In genomic region chr6:84816196-84816745, GRCh38 we compare ENCODE assay signal across 30 cellular contexts. TPM values are rescaled to one million over a fixed set of nuclear protein-coding genes. Genes with fewer than 3 reads are reported as not detected.
"Had no signal": no experiment of that assay in that cellular context is flagged by ENCODE, and none has a peak within 500 bp of the region (broad histone marks: within the 10 kb centered on the region; RNA-seq: fewer than 3 reads in every experiment).

No MANE protein-coding gene starts in this region.

- H3K27ac ChIP-seq: neural progenitor cell, ovary, parathyroid adenoma, psoas muscle, right lobe of liver, sigmoid colon, suprapubic skin, testis, tibial artery, transverse colon, upper lobe of right lung, uterus had no signal

- H3K4me3 ChIP-seq: neural progenitor cell, ovary, psoas muscle, right lobe of liver, sigmoid colon, suprapubic skin, testis, tibial artery, transverse colon, upper lobe of right lung, uterus had no signal

- H3K4me1 ChIP-seq: neural progenitor cell, parathyroid adenoma, psoas muscle, right lobe of liver, sigmoid colon, suprapubic skin, testis, tibial artery, transverse colon, upper lobe of right lung, uterus had no signal

- H3K27ac Mint-ChIP-seq: naive thymus-derived CD8-positive, alpha-beta T cell; natural killer cell treated with Interleukin-12 subunit alpha and Interleukin-12 subunit beta and Interleukin-15 and Interleukin-18, amount 100 ng/mL, for 72 hours; neural progenitor cell; progenitor cell of endocrine pancreas; stimulated activated memory B cell treated with anti-CD40 and anti-IgM and Interleukin-4, amounts not matched to agents 10 μg/mL and 1 μg/mL and 100 μg/mL, for 72 hours; stimulated activated naive CD8-positive, alpha-beta T cell treated with anti-CD3 and anti-CD28 coated beads, Interleukin-15, amount 100 ng/mL, for 72 hours; type B pancreatic cell had no signal

- H3K9me3 Mint-ChIP-seq: neural progenitor cell, type B pancreatic cell had no signal

- ATAC-seq: naive thymus-derived CD8-positive, alpha-beta T cell; natural killer cell treated with Interleukin-12 subunit alpha and Interleukin-12 subunit beta and Interleukin-15 and Interleukin-18, amount 100 ng/mL, for 72 hours; psoas muscle; right cardiac atrium; stimulated activated memory B cell treated with anti-CD40 and anti-IgM and Interleukin-4, amounts not matched to agents 10 μg/mL and 1 μg/mL and 100 μg/mL, for 72 hours; stimulated activated naive CD8-positive, alpha-beta T cell treated with anti-CD3 and anti-CD28 coated beads, Interleukin-15, amount 100 ng/mL, for 72 hours; stimulated activated naive CD8-positive, alpha-beta T cell treated with anti-CD3 and anti-CD28 coated beads, Interleukin-15, Interleukin-2, amounts not matched to agents 100 U/mL and 50 U/mL, for 24 hours; upper lobe of right lung had no signal

- H3K9ac ChIP-seq: neural progenitor cell, parathyroid adenoma had no signal

- H3K4me3 Mint-ChIP-seq: naive thymus-derived CD8-positive, alpha-beta T cell; natural killer cell treated with Interleukin-12 subunit alpha and Interleukin-12 subunit beta and Interleukin-15 and Interleukin-18, amount 100 ng/mL, for 72 hours; neural progenitor cell; stimulated activated memory B cell treated with anti-CD40 and anti-IgM and Interleukin-4, amounts not matched to agents 10 μg/mL and 1 μg/mL and 100 μg/mL, for 72 hours; stimulated activated naive CD8-positive, alpha-beta T cell treated with anti-CD3 and anti-CD28 coated beads, Interleukin-15, amount 100 ng/mL, for 72 hours; type B pancreatic cell had no signal

- H3K79me2 ChIP-seq: parathyroid adenoma had no signal

- H3K36me3 Mint-ChIP-seq: naive thymus-derived CD8-positive, alpha-beta T cell; natural killer cell treated with Interleukin-12 subunit alpha and Interleukin-12 subunit beta and Interleukin-15 and Interleukin-18, amount 100 ng/mL, for 72 hours; neural progenitor cell; stimulated activated memory B cell treated with anti-CD40 and anti-IgM and Interleukin-4, amounts not matched to agents 10 μg/mL and 1 μg/mL and 100 μg/mL, for 72 hours; type B pancreatic cell had no signal

- H3K4me2 ChIP-seq: neural progenitor cell had no signal

- H3K4me1 Mint-ChIP-seq: naive thymus-derived CD8-positive, alpha-beta T cell; neural progenitor cell; stimulated activated memory B cell treated with anti-CD40 and anti-IgM and Interleukin-4, amounts not matched to agents 10 μg/mL and 1 μg/mL and 100 μg/mL, for 72 hours; stimulated activated naive CD8-positive, alpha-beta T cell treated with anti-CD3 and anti-CD28 coated beads, Interleukin-15, amount 100 ng/mL, for 72 hours had no signal

- H3K27me3 ChIP-seq: neural progenitor cell, ovary, right lobe of liver, sigmoid colon, suprapubic skin, testis, tibial artery, transverse colon, upper lobe of right lung, uterus had no signal

- DNase-seq: naive thymus-derived CD8-positive, alpha-beta T cell; occipital lobe; ovary; posterior cingulate gyrus; psoas muscle; right cardiac atrium; right lobe of liver; sigmoid colon; small intestine; stimulated activated CD4-positive, alpha-beta T cell treated with anti-CD3 and anti-CD28 coated beads, Interleukin-15, amount 100 ng/mL, for 24 hours; stimulated activated CD4-positive, alpha-beta T cell treated with anti-CD3 and anti-CD28 coated beads, Interleukin-2, amount 100 ng/mL, for 24 hours; stimulated activated CD4-positive, alpha-beta T cell treated with anti-CD3 and anti-CD28 coated beads, Interleukin-2, amount 100 ng/mL, for 48 hours; stimulated activated CD4-positive, alpha-beta T cell treated with anti-CD3 and anti-CD28 coated beads, Interleukin-4, amount 100 ng/mL, for 24 hours; stimulated activated naive CD4-positive, alpha-beta T cell; stimulated activated naive CD8-positive, alpha-beta T cell treated with anti-CD3 and anti-CD28 coated beads, Interleukin-15, amount 100 ng/mL, for 72 hours; stimulated activated naive CD8-positive, alpha-beta T cell treated with anti-CD3 and anti-CD28 coated beads, Interleukin-15, Interleukin-2, amounts not matched to agents 100 U/mL and 50 U/mL, for 24 hours; substantia nigra; testis; tibial artery; transverse colon; upper lobe of right lung; uterus had no signal

- H3K27me3 Mint-ChIP-seq: natural killer cell treated with Interleukin-12 subunit alpha and Interleukin-12 subunit beta and Interleukin-15 and Interleukin-18, amount 100 ng/mL, for 72 hours; progenitor cell of endocrine pancreas; stimulated activated memory B cell treated with anti-CD40 and anti-IgM and Interleukin-4, amounts not matched to agents 10 μg/mL and 1 μg/mL and 100 μg/mL, for 72 hours; stimulated activated naive CD8-positive, alpha-beta T cell treated with anti-CD3 and anti-CD28 coated beads, Interleukin-15, amount 100 ng/mL, for 72 hours had no signal

- H2AFZ ChIP-seq: neural progenitor cell, parathyroid adenoma had no signal

- H3K9me3 ChIP-seq: ovary, psoas muscle, right lobe of liver, sigmoid colon, suprapubic skin, testis, tibial artery, transverse colon, upper lobe of right lung, uterus had no signal

- FAIRE-seq: small intestine had no signal

- H3K36me3 ChIP-seq: neural progenitor cell, ovary, right lobe of liver, sigmoid colon, suprapubic skin, tibial artery, transverse colon, upper lobe of right lung, uterus had no signal

RNA-seq across cellular contexts. Expression of gene TBX18, which starts 51.9 kb away (rescaled TPM):
- total RNA-seq: naive thymus-derived CD8-positive, alpha-beta T cell; natural killer cell treated with Interleukin-12 subunit alpha and Interleukin-12 subunit beta and Interleukin-15 and Interleukin-18, amount 100 ng/mL, for 72 hours had no signal
- polyA plus RNA-seq: naive thymus-derived CD8-positive, alpha-beta T cell; neural cell had no signal
